ENCODE assay signal across 11 cellular contexts in the genomic region with DNA sequence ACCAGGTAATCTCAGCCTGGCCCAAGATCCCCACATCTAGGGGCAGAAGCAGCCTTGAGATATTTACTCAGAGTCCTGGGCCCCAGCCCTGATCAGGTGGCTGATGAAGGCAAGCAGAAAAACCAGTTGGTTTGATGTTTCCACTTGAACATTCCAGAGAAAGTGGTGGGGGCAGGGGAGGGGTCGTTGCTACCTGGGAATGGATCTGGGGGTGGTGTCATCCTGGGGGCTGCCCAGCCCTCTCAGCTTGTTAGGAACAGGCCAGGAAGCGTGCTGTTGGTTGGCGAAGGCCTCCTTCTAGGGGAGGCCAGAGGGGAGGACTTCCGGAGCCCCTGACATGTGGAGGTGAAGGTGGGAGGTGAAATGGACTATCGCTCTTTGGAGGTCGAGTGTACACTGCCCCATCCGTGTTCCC. TPM values are rescaled to one million over a fixed set of nuclear protein-coding genes. Genes with fewer than 3 reads are reported as not detected.
A peak's percentile ranks its signal among the peaks of the same experiment; 100 is the strongest.
DNase-seq lines count a peak whose midpoint lies in the region; ATAC-seq, FAIRE-seq and TF ChIP-seq lines count a peak whose summit lies in the region.
"Had no signal": no experiment of that assay in that cellular context is flagged by ENCODE, and none has a peak within 500 bp of the region (broad histone marks: within the 10 kb centered on the region; RNA-seq: fewer than 3 reads in every experiment).

No MANE protein-coding gene starts in this region.

- no peak for TF ChIP-seq RAD21 in IMR-90 (IDR thresholded peaks at IDR 0.05; ENCODE audit: low read length)

- no peaks in the 10 kb centered on the region for H3K9me3 ChIP-seq in IMR-90 (ENCODE audit: control insufficient read depth, insufficient read depth, low read length)
- H3K9me3 ChIP-seq in PC-9 (ENCODE audit: insufficient read depth, low read depth) = no peaks in the 10 kb centered on the region
- no peaks in the 10 kb centered on the region for H3K9me3 ChIP-seq in kidney (ENCODE audit: control insufficient read depth in 1 of 2, low read length in 2 of 2)
- H3K9me3 ChIP-seq in smooth muscle cell (replicated peaks; ENCODE audit: low read depth) = no peaks in the 10 kb centered on the region
- H3K9me3 ChIP-seq: ovary had no signal

- H2BK15ac ChIP-seq in IMR-90 (ENCODE audit: low read depth, low read length) = no peak overlapping the region

- no peak overlapping the region for H3K9ac ChIP-seq in IMR-90 (ENCODE audit: low read depth, low read length)
- peak overlapping the region; percentile 46 to 87 for H3K9ac ChIP-seq in kidney (ENCODE audit: low read length in 2 of 2)
- peak overlapping the region; percentile 56 for H3K9ac ChIP-seq in smooth muscle cell (ENCODE audit: low read depth)

- no peak overlapping the region for H3K4me3 ChIP-seq in IMR-90 (ENCODE audit: insufficient read depth, low read depth, low read length)
- peak overlapping the region; percentile 50 for H3K4me3 ChIP-seq in PC-9
- H3K4me3 ChIP-seq in kidney (ENCODE audit: low read length in 2 of 2) = peak overlapping the region; percentile 40 to 53
- H3K4me3 ChIP-seq in smooth muscle cell = no peak overlapping the region
- H3K4me3 ChIP-seq: ovary had no signal

- WGBS in IMR-90 (ENCODE audit: extremely low coverage in 2 of 2, insufficient read length in 1 of 2), 2 experiments = 0% methylated on average over 1 of the region's 7 CpGs; no CpG with 5 or more reads in 1 of the 2 experiments
- 36% methylated on average over 7 of the region's 7 CpGs for WGBS in smooth muscle cell (ENCODE audit: low lambda C conversion rate)

- dilution Hi-C loops in IMR-90 (cut with HindIII; ENCODE audit: low sequenced_read_pairs, unreplicated experiment) = no loop called here

- DNase-seq in IMR-90 (no peak), PC-9 (peak; percentile 87 to 89), kidney (peak; percentile 86), smooth muscle cell (lab: John Stamatoyannopoulos, UW; ENCODE audit: unreplicated experiment) (no peak), SHP77 treated with DMSO at 0.1 percent for 48 hours (lab: John Stamatoyannopoulos, UW) (no peak)
- DNase-seq: GF-D8 had no signal

- CTCF ChIA-PET in IMR-90 (lab: Yijun Ruan, JAX) = no interaction called here
- CTCF ChIA-PET in PC-9 (lab: Charles Lee) = interaction anchor here (1.3 kb wide), 1 partner anchor 80 kb away, joined by 3 read pairs; no protein-coding TSS in a partner anchor

- H2BK5ac ChIP-seq in IMR-90 (ENCODE audit: low read depth, low read length, poor library complexity, severe bottlenecking) = no peak overlapping the region

- POLR2A ChIA-PET in IMR-90 (lab: Charles Lee; ENCODE audit: unreplicated experiment) (no interaction called here), PC-9 (lab: Charles Lee; ENCODE audit: unreplicated experiment) (interaction anchor here (0.6 to 3.9 kb wide), 9 partner anchors 28 to 237 kb away, joined by 3 to 68 read pairs (median 4); a partner anchor contains a TSS)

- TF ChIP-seq POLR2A in IMR-90 (IDR thresholded peaks at IDR 0.05; ENCODE audit: low read depth, low read length) = no peak

- no peak for FAIRE-seq in kidney (lab: Jason Lieb, UNC)

- H4K20me1 ChIP-seq in IMR-90 (ENCODE audit: insufficient read depth, low read length) = peaks cover 3% of the 10 kb centered on the region; the same call in 1 of the 2 replicates
- H4K20me1 ChIP-seq in PC-9 (ENCODE audit: insufficient read depth) = peaks cover 3% of the 10 kb centered on the region; the same call in 1 of the 2 replicates
- no peaks in the 10 kb centered on the region for H4K20me1 ChIP-seq in smooth muscle cell (ENCODE audit: low read depth)

- intact Hi-C loops in IMR-90 (cut with micrococcal nuclease) (loop anchor here (10.0 kb wide), 1 partner anchor 52 kb away; no protein-coding TSS in a partner anchor), PC-9 (cut with micrococcal nuclease; ENCODE audit: unreplicated experiment) (no loop called here), kidney (cut with DNase I) (no loop called here)

- no peaks in the 10 kb centered on the region for H3K36me3 ChIP-seq in IMR-90 (ENCODE audit: control insufficient read depth, insufficient read depth, low read length)
- H3K36me3 ChIP-seq in PC-9 (ENCODE audit: low read depth) = peaks cover 2% of the 10 kb centered on the region; the same call in 1 of the 2 replicates
- peaks cover 2% of the 10 kb centered on the region in 2 donors for H3K36me3 ChIP-seq in kidney (ENCODE audit: control insufficient read depth in 1 of 2, insufficient read depth in 2 of 2, low read length in 2 of 2)
- H3K36me3 ChIP-seq in smooth muscle cell (ENCODE audit: low read depth) = no peaks in the 10 kb centered on the region
- H3K36me3 ChIP-seq: ovary had no signal

- no peak overlapping the region for H2BK120ac ChIP-seq in IMR-90 (ENCODE audit: low read depth, low read length)

- H3K4me1 ChIP-seq in IMR-90 (ENCODE audit: control insufficient read depth, insufficient read depth, low read length) = peaks cover 7% of the 10 kb centered on the region
- peaks cover 83% of the 10 kb centered on the region for H3K4me1 ChIP-seq in PC-9 (replicated peaks; ENCODE audit: insufficient read depth)
- H3K4me1 ChIP-seq in kidney (ENCODE audit: control insufficient read depth in 1 of 2, insufficient read depth in 1 of 2, low read depth in 1 of 2, low read length in 2 of 2) = peaks cover 19 to 23% of the 10 kb centered on the region in 2 donors
- peaks cover 25% of the 10 kb centered on the region for H3K4me1 ChIP-seq in smooth muscle cell (ENCODE audit: low read depth)

- ATAC-seq in IMR-90 (ENCODE audit: low read depth) (no peak), HG02763 (IDR thresholded peaks at IDR 0.05; ENCODE audit: unreplicated experiment) (no peak), GM21717 (IDR thresholded peaks at IDR 0.05; ENCODE audit: unreplicated experiment) (no peak), HG03097 (IDR thresholded peaks at IDR 0.05; ENCODE audit: low FRiP score, unreplicated experiment) (no peak)
- ATAC-seq: activated T-helper 17 cell treated with anti-CD3 and anti-CD28 coated beads, Interleukin-2, amount 50 U/mL, for 72 hours had no signal

- H3F3A ChIP-seq in PC-9 (ENCODE audit: insufficient read depth, low read depth) = peaks cover 60% of the 10 kb centered on the region
- no peaks in the 10 kb centered on the region for H3F3A ChIP-seq in smooth muscle cell (ENCODE audit: low read depth)

- H3K79me1 ChIP-seq in IMR-90 (ENCODE audit: low read depth in 1 of 2, low read length in 2 of 2) = peaks cover 0 to 13% of the 10 kb centered on the region in 2 experiments; a peak in 2 of 4 replicates

- BruUV-seq in IMR-90 (replicated peaks; lab: Mats Ljungman, UMichigan) (no TSS peak), PC-9 (replicated peaks; lab: Mats Ljungman, UMichigan) (no TSS peak)

- no peak overlapping the region for H3K18ac ChIP-seq in IMR-90 (ENCODE audit: low read depth, low read length)

- no peak overlapping the region for H3K56ac ChIP-seq in IMR-90 (ENCODE audit: extremely low read depth, insufficient read depth, low read length)

- in situ Hi-C loops in IMR-90 (cut with MboI; ENCODE audit: low sequenced_read_pairs) = no loop called here

- TF ChIP-seq CTCF in IMR-90 (conservative IDR thresholded peaks at IDR 0.05; ENCODE audit: low read depth, low read length) = no peak
- no peak for TF ChIP-seq CTCF in PC-9 (conservative IDR thresholded peaks at IDR 0.05)
- no peak for TF ChIP-seq CTCF in kidney (IDR thresholded peaks at IDR 0.05; ENCODE audit: borderline replicate concordance, extremely low read depth, insufficient read depth)
- no peak for TF ChIP-seq CTCF in smooth muscle cell (IDR thresholded peaks at IDR 0.05; ENCODE audit: borderline replicate concordance, insufficient read depth, poor library complexity, severe bottlenecking)

- no peak overlapping the region for H3K4ac ChIP-seq in IMR-90 (ENCODE audit: low read depth, low read length)

- no peak overlapping the region for H4K5ac ChIP-seq in IMR-90 (ENCODE audit: low read depth, low read length)

- H3K4me2 ChIP-seq in IMR-90 (ENCODE audit: low read depth, low read length) = no peak overlapping the region
- peak overlapping the region; percentile 84 for H3K4me2 ChIP-seq in PC-9
- H3K4me2 ChIP-seq in smooth muscle cell = no peak overlapping the region

- H3K9me2 ChIP-seq in PC-9 (ENCODE audit: insufficient read depth) = no peaks in the 10 kb centered on the region

- no peak overlapping the region for H3K14ac ChIP-seq in IMR-90 (replicated peaks; ENCODE audit: low read depth, low read length)

- no peak overlapping the region for H4K91ac ChIP-seq in IMR-90 (ENCODE audit: insufficient read depth, low read depth, low read length)

- peak overlapping the region; percentile 81 for H2AK9ac ChIP-seq in IMR-90 (replicated peaks; ENCODE audit: low read depth, low read length, poor library complexity)

- H3K27me3 ChIP-seq in IMR-90 (ENCODE audit: control insufficient read depth, insufficient read depth, low read length) (no peaks in the 10 kb centered on the region), PC-9 (ENCODE audit: insufficient read depth, low read depth) (no peaks in the 10 kb centered on the region), smooth muscle cell (ENCODE audit: low read depth) (peaks cover 19% of the 10 kb centered on the region)
- H3K27me3 ChIP-seq: ovary had no signal

- H2AFZ ChIP-seq in IMR-90 (replicated peaks; ENCODE audit: low read length, poor library complexity) (peak overlapping the region; percentile 52), PC-9 (no peak overlapping the region), smooth muscle cell (ENCODE audit: low read depth) (no peak overlapping the region)

- H3K23ac ChIP-seq in IMR-90 (ENCODE audit: low read depth, low read length) = no peak overlapping the region

- no peak overlapping the region for H2BK20ac ChIP-seq in IMR-90 (ENCODE audit: low read depth, low read length)

- H3K27ac ChIP-seq in IMR-90 (ENCODE audit: insufficient read depth, low read length) (no peak overlapping the region), PC-9 (peak overlapping the region; percentile 100), kidney (ENCODE audit: low read depth in 2 of 2, low read length in 2 of 2) (peak overlapping the region; percentile 98 to 99), smooth muscle cell (ENCODE audit: low read depth) (peak overlapping the region; percentile 88)
- H3K27ac ChIP-seq: ovary had no signal

- H3K9me1 ChIP-seq in IMR-90 (ENCODE audit: insufficient read depth, low read length) = peaks cover 3% of the 10 kb centered on the region

- no peak overlapping the region for H4K8ac ChIP-seq in IMR-90 (ENCODE audit: low read depth in 2 of 2, low read length in 2 of 2)

- no peak overlapping the region for H2AK5ac ChIP-seq in IMR-90 (ENCODE audit: low read depth, low read length)

- H3K79me2 ChIP-seq in PC-9 (ENCODE audit: low read depth) (peaks cover 35% of the 10 kb centered on the region), smooth muscle cell (ENCODE audit: low read depth) (no peaks in the 10 kb centered on the region)

RNA-seq across cellular contexts. Expression of a gene that starts 3.7 kb away (rescaled TPM):
- total RNA-seq in IMR-90 (2012; rRNA removed) = 13.4 and 14.2 TPM in 2 replicates
- polyA plus RNA-seq in IMR-90 (2012; rRNA removed) = 19.9 and 22.6 TPM in 2 replicates
- 16.7 and 17.6 TPM in 2 replicates for polyA plus RNA-seq in IMR-90 (2012; cell fraction: cytosol; rRNA removed)
- 7.5 and 18.0 TPM in 2 replicates for polyA plus RNA-seq in IMR-90 (2012; cell fraction: nucleus; rRNA removed; ENCODE audit: low replicate concordance)
- total RNA-seq in PC-9 (2021) = 74.4 and 92.6 TPM in 2 replicates
- 95.7 TPM for total RNA-seq in kidney
- 55.3 TPM for polyA plus RNA-seq in kidney (ENCODE audit: insufficient read depth, low read depth, low replicate concordance)
- 3.4 and 16.5 TPM in 2 replicates for total RNA-seq in smooth muscle cell
- 14.1 and 19.9 TPM in 2 replicates for polyA plus RNA-seq in smooth muscle cell

RNA-seq across cellular contexts. Expression of a gene that starts 22.9 kb away (rescaled TPM):
- total RNA-seq in IMR-90 (2012; rRNA removed) (9.3 and 10.0 TPM in 2 replicates), PC-9 (2021) (39.1 and 40.5 TPM in 2 replicates), kidney (7.4 TPM), smooth muscle cell (14.3 and 18.3 TPM in 2 replicates)
- polyA plus RNA-seq in IMR-90 (2012; rRNA removed) (22.0 and 22.6 TPM in 2 replicates), kidney (ENCODE audit: insufficient read depth, low read depth, low replicate concordance) (2.2 TPM), smooth muscle cell (7.5 and 18.0 TPM in 2 replicates)
- 9.5 and 18.4 TPM in 2 replicates for polyA plus RNA-seq in IMR-90 (2012; cell fraction: cytosol; rRNA removed)
- 99.0 and 183 TPM in 2 replicates for polyA plus RNA-seq in IMR-90 (2012; cell fraction: nucleus; rRNA removed; ENCODE audit: low replicate concordance)

RNA-seq across cellular contexts. Expression of a gene that starts 27.7 kb away (rescaled TPM):
- total RNA-seq in IMR-90 (2012; rRNA removed) = 0.18 TPM in 1 of 2 replicates, not detected in the other
- polyA plus RNA-seq in IMR-90 (2012; rRNA removed) = 0.12 and 0.16 TPM in 2 replicates
- polyA plus RNA-seq in IMR-90 (2012; cell fraction: cytosol; rRNA removed) = 0.30 and 0.37 TPM in 2 replicates
- 0.12 TPM in 1 of 2 replicates, not detected in the other for polyA plus RNA-seq in IMR-90 (2012; cell fraction: nucleus; rRNA removed; ENCODE audit: low replicate concordance)
- 31.3 and 45.2 TPM in 2 replicates for total RNA-seq in PC-9 (2021)
- total RNA-seq in kidney = 180 TPM
- polyA plus RNA-seq in kidney (ENCODE audit: insufficient read depth, low read depth, low replicate concordance) = 76.5 TPM
- total RNA-seq in smooth muscle cell = not detected in 2 replicates
- polyA plus RNA-seq in smooth muscle cell = 0.16 and 1.8 TPM in 2 replicates
- total RNA-seq: activated T-helper 17 cell treated with anti-CD3 and anti-CD28 coated beads, Interleukin-2, amount 50 U/mL, for 72 hours had no signal

RNA-seq across cellular contexts. Expression of a gene that starts 58.9 kb away (rescaled TPM):
- total RNA-seq in IMR-90 (2012; rRNA removed) (35.7 and 40.8 TPM in 2 replicates), PC-9 (2021) (122 and 158 TPM in 2 replicates), kidney (61.0 TPM), smooth muscle cell (35.6 and 43.0 TPM in 2 replicates)
- polyA plus RNA-seq in IMR-90 (2012; rRNA removed) (65.2 and 72.2 TPM in 2 replicates), kidney (ENCODE audit: insufficient read depth, low read depth, low replicate concordance) (92.7 TPM), smooth muscle cell (114 and 116 TPM in 2 replicates)
- polyA plus RNA-seq in IMR-90 (2012; cell fraction: cytosol; rRNA removed) = 58.5 and 82.9 TPM in 2 replicates
- 42.2 and 57.7 TPM in 2 replicates for polyA plus RNA-seq in IMR-90 (2012; cell fraction: nucleus; rRNA removed; ENCODE audit: low replicate concordance)

RNA-seq across cellular contexts. Expression of a gene that starts 59.1 kb away (rescaled TPM):
- total RNA-seq in IMR-90 (2012; rRNA removed) (1.6 and 1.7 TPM in 2 replicates), PC-9 (2021) (8.0 and 9.5 TPM in 2 replicates), kidney (15.0 TPM), smooth muscle cell (1.2 and 1.4 TPM in 2 replicates)
- polyA plus RNA-seq in IMR-90 (2012; rRNA removed) (9.0 and 10.6 TPM in 2 replicates), kidney (ENCODE audit: insufficient read depth, low read depth, low replicate concordance) (28.6 TPM), smooth muscle cell (4.6 and 6.2 TPM in 2 replicates)
- polyA plus RNA-seq in IMR-90 (2012; cell fraction: cytosol; rRNA removed) = 14.3 and 19.4 TPM in 2 replicates
- polyA plus RNA-seq in IMR-90 (2012; cell fraction: nucleus; rRNA removed; ENCODE audit: low replicate concordance) = 4.8 and 8.4 TPM in 2 replicates

Comparison
In these comparisons a context has a peak if more than half of its experiments do, and no peak if none do; other contexts are left out.
1. DNase-seq: peak in PC-9 (2 of 2) and kidney (single experiment); none in IMR-90 (single experiment), smooth muscle cell (single experiment) and SHP77 treated with DMSO at 0.1 percent for 48 hours (single experiment).
2. H3K4me3 ChIP-seq: peak in PC-9 (single experiment) and kidney (2 of 2); none in IMR-90 (single experiment) and smooth muscle cell (single experiment).
3. RNA of a gene that starts 27.7 kb away (total RNA-seq): 180 TPM in kidney (single experiment) and 31.3 to 45.2 TPM in PC-9; 0.18 TPM in IMR-90 and not detected in smooth muscle cell; every median in the first group is over 10 times any median in the second.